17 cellular contexts compared by ENCODE assay signal in the genomic region with DNA sequence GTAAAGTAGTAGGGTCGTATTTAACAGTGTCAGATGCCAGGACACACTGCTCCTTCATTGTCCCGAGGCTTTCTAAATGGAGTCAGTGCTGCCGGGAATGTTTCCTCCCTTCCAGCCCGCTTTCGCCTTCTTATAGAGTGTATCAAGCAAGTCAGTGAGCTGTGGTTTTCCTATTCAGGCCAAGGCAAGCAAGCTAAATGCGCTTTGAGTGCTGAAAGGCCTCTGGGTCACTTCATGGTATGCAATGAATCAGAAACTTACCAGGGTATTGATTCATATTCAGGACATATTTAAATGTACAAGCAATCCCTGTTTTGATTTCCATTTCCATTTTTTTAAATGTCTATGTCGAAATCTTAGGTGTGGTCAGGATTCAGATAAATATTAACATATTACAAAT.
DNase-seq lines count a peak whose midpoint lies in the region; ATAC-seq and TF ChIP-seq lines count a peak whose summit lies in the region.
"Had no signal": no experiment of that assay in that cellular context is flagged by ENCODE, and none has a peak within 500 bp of the region (broad histone marks: within the 10 kb centered on the region; RNA-seq: fewer than 3 reads in every experiment).

No MANE protein-coding gene starts in this region.

- no peaks in the 10 kb centered on the region for H3K9me3 Mint-ChIP-seq in osteocyte (ENCODE audit: unreplicated experiment)

- H3K4me1 Mint-ChIP-seq in osteocyte (ENCODE audit: unreplicated experiment), result peaks cover 21% of the 10 kb centered on the region
- H3K4me1 Mint-ChIP-seq: CD4-positive, alpha-beta memory T cell had no signal

- H3K4me1 ChIP-seq in RWPE2 (ENCODE audit: insufficient read depth, poor library complexity, severe bottlenecking) (peaks cover 28% of the 10 kb centered on the region), suprapubic skin (no peaks in the 10 kb centered on the region)

- H3K27ac ChIP-seq in RWPE2 (ENCODE audit: poor library complexity, severe bottlenecking) (peak overlapping the region; percentile 81), suprapubic skin (no peak overlapping the region)
- H3K27ac ChIP-seq: PC-9 had no signal

- no peaks in the 10 kb centered on the region for H3K36me3 Mint-ChIP-seq in osteocyte (ENCODE audit: unreplicated experiment)
- H3K36me3 Mint-ChIP-seq: CD4-positive, alpha-beta memory T cell had no signal

- no peak for TF ChIP-seq CTCF in RWPE2 (IDR thresholded peaks at IDR 0.05; ENCODE audit: poor library complexity, severe bottlenecking)
- TF ChIP-seq CTCF in fibroblast of mammary gland (conservative IDR thresholded peaks at IDR 0.05; ENCODE audit: control insufficient read depth, insufficient read depth, low read depth, low read length), result no peak
- TF ChIP-seq CTCF in osteocyte (IDR thresholded peaks at IDR 0.05), result no peak
- TF ChIP-seq CTCF in suprapubic skin (IDR thresholded peaks at IDR 0.05), result no peak

- DNase-seq in ELR (ENCODE audit: low read depth), result peak; percentile 97
- peak; percentile 76 for DNase-seq in RWPE2 (ENCODE audit: low spot score)
- DNase-seq in fibroblast of mammary gland (ENCODE audit: low read depth), result peak; percentile 85
- no peak for DNase-seq in osteocyte (ENCODE audit: extremely low spot score, unreplicated experiment)
- no peak for DNase-seq in suprapubic skin (ENCODE audit: low spot score in 2 of 2)
- DNase-seq in NCI-H526 treated with DMSO at 0.1 percent for 48 hours (lab: John Stamatoyannopoulos, UW), result no peak
- DNase-seq: activated CD4-positive, CD25-positive, alpha-beta regulatory T cell treated with anti-CD3 and anti-CD28 coated beads, Interleukin-2, amount 50 U/mL, for 72 hours; activated T-cell treated with anti-CD3 and anti-CD28 coated beads for 4 hours; CD4-positive, alpha-beta memory T cell; glutamatergic neuron; KG1; kidney glomerular epithelial cell; NCI-H510A treated with DMSO at 0.1 percent for 48 hours; stimulated activated CD4-positive, alpha-beta T cell treated with anti-CD3 and anti-CD28 coated beads, Interleukin-2, amount 100 ng/mL, for 48 hours had no signal

- H3K4me3 ChIP-seq in RWPE2 (ENCODE audit: severe bottlenecking) (no peak overlapping the region), fibroblast of mammary gland (ENCODE audit: control insufficient read depth, low read depth, low read length) (no peak overlapping the region), suprapubic skin (no peak overlapping the region)
- H3K4me3 ChIP-seq: PC-9 had no signal

- no peak overlapping the region for H3K4me3 Mint-ChIP-seq in osteocyte (ENCODE audit: unreplicated experiment)
- H3K4me3 Mint-ChIP-seq: CD4-positive, alpha-beta memory T cell had no signal

- H3K27me3 ChIP-seq in RWPE2 (ENCODE audit: insufficient read depth, poor library complexity, severe bottlenecking) (no peaks in the 10 kb centered on the region), suprapubic skin (peaks cover 8% of the 10 kb centered on the region)

- TF ChIP-seq EP300 in suprapubic skin (IDR thresholded peaks at IDR 0.05), result no peak

- no peaks in the 10 kb centered on the region for H3K36me3 ChIP-seq in RWPE2 (ENCODE audit: low read depth)
- no peaks in the 10 kb centered on the region for H3K36me3 ChIP-seq in suprapubic skin

- 75% methylated on average over 7 of the region's 7 CpGs for WGBS in suprapubic skin

- peak overlapping the region; percentile 58 for H3K27ac Mint-ChIP-seq in osteocyte (ENCODE audit: unreplicated experiment)
- H3K27ac Mint-ChIP-seq: CD4-positive, alpha-beta memory T cell had no signal

- no peaks in the 10 kb centered on the region for H3K27me3 Mint-ChIP-seq in osteocyte (ENCODE audit: unreplicated experiment)
- H3K27me3 Mint-ChIP-seq: CD4-positive, alpha-beta memory T cell had no signal

- no peak for TF ChIP-seq POLR2A in suprapubic skin (IDR thresholded peaks at IDR 0.05)

- peak; percentile 99 for ATAC-seq in RWPE2 (ENCODE audit: low read depth)
- no peak for ATAC-seq in HG03135 (IDR thresholded peaks at IDR 0.05; ENCODE audit: unreplicated experiment)
- no peak for ATAC-seq in GM18907 (IDR thresholded peaks at IDR 0.05; ENCODE audit: unreplicated experiment)

- no peaks in the 10 kb centered on the region for H3K9me3 ChIP-seq in RWPE2 (ENCODE audit: severe bottlenecking)
- H3K9me3 ChIP-seq in suprapubic skin, result no peaks in the 10 kb centered on the region

Comparison
In these comparisons a context has a peak if more than half of its experiments do, and no peak if none do; other contexts are left out.
1. DNase-seq: peak in ELR (single experiment), RWPE2 (single experiment) and fibroblast of mammary gland (single experiment); none in osteocyte (single experiment), suprapubic skin (0 of 2) and NCI-H526 treated with DMSO at 0.1 percent for 48 hours (single experiment).